ENCODE assay signal across 1 cellular context in genomic region chr3:98764692-98765002, GRCh38.
TF ChIP-seq lines count a peak whose summit lies in the region.

No MANE protein-coding gene starts in this region.

TF ChIP-seq in GM12878, 131 proteins besides CTCF, POLR2A, EP300 and RAD21:
- TF ChIP-seq WRNIP1 (IDR thresholded peaks at IDR 0.05; ENCODE audit: borderline replicate concordance, low read depth, low read length) (no peak), POLR2AphosphoS2 (IDR thresholded peaks at IDR 0.05; ENCODE audit: low read depth, low read length) (no peak), CBX5 (IDR thresholded peaks at IDR 0.05; ENCODE audit: low read depth) (no peak), EED (IDR thresholded peaks at IDR 0.05; ENCODE audit: low read depth) (no peak), E2F8 (IDR thresholded peaks at IDR 0.05; ENCODE audit: low read depth, partially characterized antibody) (no peak), PML (IDR thresholded peaks at IDR 0.05; ENCODE audit: low read length) (no peak), RELA (IDR thresholded peaks at IDR 0.05; ENCODE audit: borderline replicate concordance, partially characterized antibody) (no peak), SKIL (IDR thresholded peaks at IDR 0.05; ENCODE audit: low read depth, poor library complexity, severe bottlenecking) (no peak), CBX3 (IDR thresholded peaks at IDR 0.05; ENCODE audit: borderline replicate concordance, low read depth) (no peak)
TF ChIP-seq in GM12878: peak in this region for 0.
